In the genomic region with DNA sequence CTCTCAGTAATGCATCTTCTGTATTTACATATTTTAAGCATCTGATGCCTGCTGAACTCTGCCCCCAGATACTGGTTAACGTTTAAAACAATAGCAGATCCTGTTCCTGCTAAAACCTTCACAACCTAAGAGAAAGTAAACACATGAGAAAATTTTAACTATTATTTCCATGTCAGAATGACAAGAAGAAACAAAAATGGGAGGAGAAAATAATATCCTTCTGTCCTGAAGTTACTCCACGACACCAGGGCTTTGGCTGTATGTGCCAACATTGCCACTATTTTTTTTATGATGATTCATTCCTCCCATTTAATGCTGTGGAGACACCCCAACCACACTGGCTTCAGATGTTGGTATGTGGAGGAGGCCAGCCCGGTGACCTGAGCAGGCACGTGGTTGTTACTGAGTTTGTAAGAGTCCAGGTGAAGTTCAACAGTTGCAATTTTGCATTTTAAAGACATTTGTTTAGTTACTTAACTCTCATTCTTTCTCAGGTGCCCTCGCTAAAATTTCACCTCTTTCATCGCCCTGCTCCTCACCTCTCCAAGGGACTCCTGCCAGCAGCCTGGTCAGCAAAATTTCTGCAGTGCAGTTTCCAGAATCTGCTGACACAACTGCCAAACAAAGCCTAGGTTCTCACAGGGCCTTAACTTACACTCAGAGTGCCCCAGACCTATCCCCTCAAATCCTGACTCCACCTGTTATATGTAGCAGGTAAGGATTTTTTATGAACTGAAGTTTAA, we compare ENCODE assay signal across 1 cellular context.
TF ChIP-seq lines count a peak whose summit lies in the region.

No MANE protein-coding gene starts in this region.

TF ChIP-seq in GM23338, 12 proteins besides CTCF, POLR2A, EP300 and RAD21 (continued from another document):
- TF ChIP-seq, protein P1, sequence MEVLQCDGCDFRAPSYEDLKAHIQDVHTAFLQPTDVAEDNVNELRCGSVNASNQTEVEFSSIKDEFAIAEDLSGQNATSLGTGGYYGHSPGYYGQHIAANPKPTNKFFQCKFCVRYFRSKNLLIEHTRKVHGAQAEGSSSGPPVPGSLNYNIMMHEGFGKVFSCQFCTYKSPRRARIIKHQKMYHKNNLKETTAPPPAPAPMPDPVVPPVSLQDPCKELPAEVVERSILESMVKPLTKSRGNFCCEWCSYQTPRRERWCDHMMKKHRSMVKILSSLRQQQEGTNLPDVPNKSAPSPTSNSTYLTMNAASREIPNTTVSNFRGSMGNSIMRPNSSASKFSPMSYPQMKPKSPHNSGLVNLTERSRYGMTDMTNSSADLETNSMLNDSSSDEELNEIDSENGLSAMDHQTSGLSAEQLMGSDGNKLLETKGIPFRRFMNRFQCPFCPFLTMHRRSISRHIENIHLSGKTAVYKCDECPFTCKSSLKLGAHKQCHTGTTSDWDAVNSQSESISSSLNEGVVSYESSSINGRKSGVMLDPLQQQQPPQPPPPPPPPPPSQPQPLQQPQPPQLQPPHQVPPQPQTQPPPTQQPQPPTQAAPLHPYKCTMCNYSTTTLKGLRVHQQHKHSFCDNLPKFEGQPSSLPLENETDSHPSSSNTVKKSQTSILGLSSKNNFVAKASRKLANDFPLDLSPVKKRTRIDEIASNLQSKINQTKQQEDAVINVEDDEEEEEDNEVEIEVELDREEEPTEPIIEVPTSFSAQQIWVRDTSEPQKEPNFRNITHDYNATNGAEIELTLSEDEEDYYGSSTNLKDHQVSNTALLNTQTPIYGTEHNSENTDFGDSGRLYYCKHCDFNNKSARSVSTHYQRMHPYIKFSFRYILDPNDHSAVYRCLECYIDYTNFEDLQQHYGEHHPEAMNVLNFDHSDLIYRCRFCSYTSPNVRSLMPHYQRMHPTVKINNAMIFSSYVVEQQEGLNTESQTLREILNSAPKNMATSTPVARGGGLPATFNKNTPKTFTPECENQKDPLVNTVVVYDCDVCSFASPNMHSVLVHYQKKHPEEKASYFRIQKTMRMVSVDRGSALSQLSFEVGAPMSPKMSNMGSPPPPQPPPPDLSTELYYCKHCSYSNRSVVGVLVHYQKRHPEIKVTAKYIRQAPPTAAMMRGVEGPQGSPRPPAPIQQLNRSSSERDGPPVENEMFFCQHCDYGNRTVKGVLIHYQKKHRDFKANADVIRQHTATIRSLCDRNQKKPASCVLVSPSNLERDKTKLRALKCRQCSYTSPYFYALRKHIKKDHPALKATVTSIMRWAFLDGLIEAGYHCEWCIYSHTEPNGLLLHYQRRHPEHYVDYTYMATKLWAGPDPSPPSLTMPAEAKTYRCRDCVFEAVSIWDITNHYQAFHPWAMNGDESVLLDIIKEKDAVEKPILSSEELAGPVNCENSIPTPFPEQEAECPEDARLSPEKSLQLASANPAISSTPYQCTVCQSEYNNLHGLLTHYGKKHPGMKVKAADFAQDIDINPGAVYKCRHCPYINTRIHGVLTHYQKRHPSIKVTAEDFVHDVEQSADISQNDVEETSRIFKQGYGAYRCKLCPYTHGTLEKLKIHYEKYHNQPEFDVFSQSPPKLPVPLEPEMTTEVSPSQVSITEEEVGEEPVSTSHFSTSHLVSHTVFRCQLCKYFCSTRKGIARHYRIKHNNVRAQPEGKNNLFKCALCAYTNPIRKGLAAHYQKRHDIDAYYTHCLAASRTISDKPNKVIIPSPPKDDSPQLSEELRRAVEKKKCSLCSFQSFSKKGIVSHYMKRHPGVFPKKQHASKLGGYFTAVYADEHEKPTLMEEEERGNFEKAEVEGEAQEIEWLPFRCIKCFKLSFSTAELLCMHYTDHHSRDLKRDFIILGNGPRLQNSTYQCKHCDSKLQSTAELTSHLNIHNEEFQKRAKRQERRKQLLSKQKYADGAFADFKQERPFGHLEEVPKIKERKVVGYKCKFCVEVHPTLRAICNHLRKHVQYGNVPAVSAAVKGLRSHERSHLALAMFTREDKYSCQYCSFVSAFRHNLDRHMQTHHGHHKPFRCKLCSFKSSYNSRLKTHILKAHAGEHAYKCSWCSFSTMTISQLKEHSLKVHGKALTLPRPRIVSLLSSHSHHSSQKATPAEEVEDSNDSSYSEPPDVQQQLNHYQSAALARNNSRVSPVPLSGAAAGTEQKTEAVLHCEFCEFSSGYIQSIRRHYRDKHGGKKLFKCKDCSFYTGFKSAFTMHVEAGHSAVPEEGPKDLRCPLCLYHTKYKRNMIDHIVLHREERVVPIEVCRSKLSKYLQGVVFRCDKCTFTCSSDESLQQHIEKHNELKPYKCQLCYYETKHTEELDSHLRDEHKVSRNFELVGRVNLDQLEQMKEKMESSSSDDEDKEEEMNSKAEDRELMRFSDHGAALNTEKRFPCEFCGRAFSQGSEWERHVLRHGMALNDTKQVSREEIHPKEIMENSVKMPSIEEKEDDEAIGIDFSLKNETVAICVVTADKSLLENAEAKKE (CRISPR knock-in tag; IDR thresholded peaks at IDR 0.05): no peak
- TF ChIP-seq EZH2phosphoT487 (IDR thresholded peaks at IDR 0.05; ENCODE audit: unreplicated experiment): no peak
- no peak for TF ChIP-seq NANOG (IDR thresholded peaks at IDR 0.05; ENCODE audit: borderline replicate concordance)
- TF ChIP-seq ZNF331 (CRISPR knock-in tag; IDR thresholded peaks at IDR 0.05; ENCODE audit: low read depth): no peak
- TF ChIP-seq JUNB (IDR thresholded peaks at IDR 0.05; ENCODE audit: unreplicated experiment): no peak
